18 cellular contexts compared by ENCODE assay signal in the genomic region with DNA sequence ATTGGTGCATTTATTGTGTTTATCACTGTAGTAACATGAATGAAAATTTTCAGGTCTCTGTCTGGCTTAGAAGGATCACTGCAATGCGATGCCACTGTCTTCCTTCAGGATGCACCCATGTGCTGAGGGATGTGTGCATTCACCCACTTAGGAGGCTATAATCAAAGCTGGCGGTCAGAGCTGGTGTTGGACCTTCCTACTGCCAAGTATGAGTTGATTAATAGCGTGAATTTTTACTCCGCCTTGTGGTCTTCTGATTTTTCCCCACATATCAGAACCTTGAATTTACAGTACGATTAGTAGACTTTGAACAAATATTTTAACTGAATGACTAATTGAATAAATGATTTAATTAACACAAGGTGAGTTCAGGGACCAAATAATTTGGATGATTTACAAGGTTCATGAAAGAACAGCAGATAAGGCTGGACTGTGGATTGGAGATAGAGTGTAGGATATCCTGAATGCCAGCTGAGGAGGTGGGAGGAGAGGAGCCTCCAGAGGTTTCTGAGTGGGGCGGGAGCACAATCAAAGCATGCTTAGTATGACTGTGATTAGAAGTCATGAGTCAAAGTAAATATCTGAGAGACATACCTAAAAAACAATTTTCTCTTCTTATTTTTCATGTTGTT. TPM values are rescaled to one million over a fixed set of nuclear protein-coding genes. Genes with fewer than 3 reads are reported as not detected.
DNase-seq lines count a peak whose midpoint lies in the region; ATAC-seq, FAIRE-seq and TF ChIP-seq lines count a peak whose summit lies in the region.
"Had no signal": no experiment of that assay in that cellular context is flagged by ENCODE, and none has a peak within 500 bp of the region (broad histone marks: within the 10 kb centered on the region; RNA-seq: fewer than 3 reads in every experiment).

No MANE protein-coding gene starts in this region.

- no peak for ATAC-seq in HG03342 (IDR thresholded peaks at IDR 0.05; ENCODE audit: unreplicated experiment)
- ATAC-seq: Right ventricle myocardium inferior had no signal

- H3K27me3 Mint-ChIP-seq in Calu3 (ENCODE audit: unreplicated experiment): no peaks in the 10 kb centered on the region

- H3K27ac Mint-ChIP-seq in Calu3 (ENCODE audit: unreplicated experiment): peak overlapping the region; percentile 61

- no peak overlapping the region for H3K4me2 ChIP-seq in mesenchymal stem cell (ENCODE audit: low read length, poor library complexity, severe bottlenecking)
- H3K4me2 ChIP-seq: SK-N-SH had no signal

- no peaks in the 10 kb centered on the region for H3K79me1 ChIP-seq in mesenchymal stem cell (replicated peaks; ENCODE audit: low read length, poor library complexity, severe bottlenecking)

- peak overlapping the region; percentile 7 for H2AK5ac ChIP-seq in mesenchymal stem cell (ENCODE audit: low read length, severe bottlenecking)

- H3K9ac ChIP-seq in mesenchymal stem cell (ENCODE audit: low read length): no peak overlapping the region
- H3K9ac ChIP-seq: SK-N-SH had no signal

- intact Hi-C loops in Calu3 (cut with micrococcal nuclease; ENCODE audit: unreplicated experiment): loop anchor here (2.0 kb wide), 2 partner anchors 14 to 18 kb away; no protein-coding TSS in a partner anchor

- H3K14ac ChIP-seq in mesenchymal stem cell (ENCODE audit: low read length in 2 of 2): no peak overlapping the region

- no peak overlapping the region for H3K4me3 ChIP-seq in bronchial epithelial cell (ENCODE audit: low read depth, low read length)
- H3K4me3 ChIP-seq in mesenchymal stem cell (ENCODE audit: insufficient read depth in 1 of 2, low read depth in 1 of 2, low read length in 2 of 2): no peak overlapping the region
- H3K4me3 ChIP-seq: MG63 had no signal

- TF ChIP-seq CTCF in Calu3 (IDR thresholded peaks at IDR 0.05; ENCODE audit: unreplicated experiment): no peak
- no peak for TF ChIP-seq CTCF in bronchial epithelial cell (IDR thresholded peaks at IDR 0.05; ENCODE audit: insufficient read depth, low read length, severe bottlenecking)

- peak overlapping the region in 1 of 2 experiments; percentile 69 for H3K4ac ChIP-seq in mesenchymal stem cell (ENCODE audit: low read depth in 1 of 2, low read length in 2 of 2)

- H3K18ac ChIP-seq in mesenchymal stem cell (ENCODE audit: low read depth in 1 of 2, low read length in 2 of 2): peak overlapping the region in 1 of 2 experiments; percentile 12

- H4K8ac ChIP-seq in mesenchymal stem cell (ENCODE audit: low read length): no peak overlapping the region

- no peaks in the 10 kb centered on the region for H3K9me3 ChIP-seq in mesenchymal stem cell (ENCODE audit: control insufficient read depth, low read length)
- H3K9me3 ChIP-seq: MG63 had no signal

- H3K27me3 ChIP-seq in bronchial epithelial cell (ENCODE audit: control insufficient read depth, insufficient read depth, low read length): no peaks in the 10 kb centered on the region
- no peaks in the 10 kb centered on the region for H3K27me3 ChIP-seq in mesenchymal stem cell (ENCODE audit: control insufficient read depth in 1 of 2, insufficient read depth in 1 of 2, low read length in 2 of 2)
- H3K27me3 ChIP-seq: MG63 had no signal

- H3K27ac ChIP-seq in mesenchymal stem cell (ENCODE audit: low read length, poor library complexity, severe bottlenecking): peak overlapping the region; percentile 69

- no peak for FAIRE-seq in bronchial epithelial cell (lab: Jason Lieb, UNC)

- H3K36me3 ChIP-seq in bronchial epithelial cell (ENCODE audit: control insufficient read depth, insufficient read depth, low read length): no peaks in the 10 kb centered on the region
- no peaks in the 10 kb centered on the region for H3K36me3 ChIP-seq in mesenchymal stem cell (ENCODE audit: control insufficient read depth in 1 of 2, insufficient read depth in 2 of 2, low read depth in 1 of 2, low read length in 2 of 2)
- H3K36me3 ChIP-seq: MG63 had no signal

- no peak overlapping the region for H4K91ac ChIP-seq in mesenchymal stem cell (ENCODE audit: low read length)

- no TSS peak for BruUV-seq in Calu3 (replicated peaks; lab: Mats Ljungman, UMichigan)

- WGBS in mesenchymal stem cell: 93% methylated on average over 4 of the region's 6 CpGs

- H3K36me3 Mint-ChIP-seq in Calu3 (ENCODE audit: insufficient read depth, unreplicated experiment): peaks cover 11% of the 10 kb centered on the region

- peak; percentile 74 for DNase-seq in Calu3
- peak; percentile 45 for DNase-seq in bronchial epithelial cell (ENCODE audit: low read depth)
- DNase-seq in mesenchymal stem cell: no peak
- peak; percentile 60 for DNase-seq in renal cortical epithelial cell (ENCODE audit: low read depth)
- DNase-seq in activated CD8-positive, alpha-beta memory T cell treated with anti-CD3 and anti-CD28 coated beads, Interleukin-2, amount 50 U/mL, for 48 hours: no peak
- no peak for DNase-seq in SW 1271 (lab: John Stamatoyannopoulos, UW)
- no peak for DNase-seq in RPMI8226
- DNase-seq: AML-193, COR-L47, DMS79, H7, MG63, NCI-H1092, NCI-H446 treated with DMSO at 0.1 percent for 48 hours, NCI-H774, SK-N-SH had no signal

- no peak overlapping the region for H2AFZ ChIP-seq in mesenchymal stem cell (ENCODE audit: low read depth, low read length)

- H3K23ac ChIP-seq in mesenchymal stem cell (ENCODE audit: low read length in 2 of 2): no peak overlapping the region

- CTCF ChIA-PET in Calu3 (lab: Charles Lee): interaction anchor here (0.9 to 2.1 kb wide), 4 partner anchors 10 to 357 kb away, joined by 4 to 10 read pairs (median 4); a partner anchor contains a TSS

- peak overlapping the region; percentile 12 for H3K4me3 Mint-ChIP-seq in Calu3 (ENCODE audit: low read depth, unreplicated experiment)

- H2BK5ac ChIP-seq in mesenchymal stem cell (ENCODE audit: low read depth, low read length, poor library complexity, severe bottlenecking): peak overlapping the region; percentile 33

- H2BK120ac ChIP-seq in mesenchymal stem cell (ENCODE audit: low read depth, low read length): no peak overlapping the region

- H3K4me1 ChIP-seq in mesenchymal stem cell (ENCODE audit: control insufficient read depth, insufficient read depth, low read depth, low read length): peaks cover 11% of the 10 kb centered on the region

- H2BK15ac ChIP-seq in mesenchymal stem cell (ENCODE audit: low read depth, poor library complexity, severe bottlenecking): no peak overlapping the region

- H3K9me3 Mint-ChIP-seq in Calu3 (ENCODE audit: low read depth, unreplicated experiment): no peaks in the 10 kb centered on the region

- peaks cover 64% of the 10 kb centered on the region for H3K4me1 Mint-ChIP-seq in Calu3 (ENCODE audit: low read depth, unreplicated experiment)

- H2BK12ac ChIP-seq in mesenchymal stem cell (ENCODE audit: low read length in 2 of 2): peak overlapping the region in 1 of 2 experiments; percentile 63

RNA-seq across cellular contexts. Expression of a gene that starts 50.1 kb away (rescaled TPM):
- total RNA-seq in Calu3 (2022): 6.0 and 8.9 TPM in 2 replicates
- total RNA-seq in bronchial epithelial cell: 0.13 and 0.53 TPM in 2 replicates
- polyA plus RNA-seq in mesenchymal stem cell (2013, experiment 1 of 2): 0.70 TPM
- polyA plus RNA-seq in mesenchymal stem cell (2013, experiment 2 of 2): 0.81 TPM
- 4.1 TPM in 1 of 2 replicates, not detected in the other for total RNA-seq in renal cortical epithelial cell
- total RNA-seq: H7 had no signal

Comparison
In these comparisons a context has a peak if more than half of its experiments do, and no peak if none do; other contexts are left out.
1. DNase-seq: peak in Calu3 (single experiment), bronchial epithelial cell (single experiment) and renal cortical epithelial cell (single experiment); none in mesenchymal stem cell (single experiment), activated CD8-positive, alpha-beta memory T cell treated with anti-CD3 and anti-CD28 coated beads, Interleukin-2, amount 50 U/mL, for 48 hours (single experiment), SW 1271 (0 of 2) and RPMI8226 (single experiment).